In the genomic region with DNA sequence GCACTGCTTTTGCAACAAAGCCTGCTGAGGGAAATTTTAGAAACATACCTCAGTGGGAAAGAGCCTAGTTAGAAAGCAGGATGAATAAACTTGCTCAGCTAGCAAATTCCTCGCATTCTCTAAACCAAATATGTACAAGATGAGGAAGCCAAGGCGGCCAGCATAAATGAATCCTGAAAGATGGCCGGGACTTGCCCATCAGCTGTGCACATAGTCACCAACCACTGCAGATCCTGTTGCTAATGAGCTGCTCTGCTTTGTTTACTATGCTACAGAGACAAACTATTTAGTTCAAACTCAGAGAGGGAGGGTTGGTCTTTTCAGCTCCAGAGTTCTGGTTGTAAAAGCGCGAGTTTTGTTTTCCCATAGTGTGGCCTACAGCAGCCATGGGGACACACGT, we compare ENCODE assay signal across 13 cellular contexts. TPM values are rescaled to one million over a fixed set of nuclear protein-coding genes. Genes with fewer than 3 reads are reported as not detected.
DNase-seq lines count a peak whose midpoint lies in the region; ATAC-seq, FAIRE-seq and TF ChIP-seq lines count a peak whose summit lies in the region.
"Had no signal": no experiment of that assay in that cellular context is flagged by ENCODE, and none has a peak within 500 bp of the region (broad histone marks: within the 10 kb centered on the region; RNA-seq: fewer than 3 reads in every experiment).

No MANE protein-coding gene starts in this region.

- peaks cover 6% of the 10 kb centered on the region for H3K9me3 Mint-ChIP-seq in astrocyte (ENCODE audit: unreplicated experiment)
- H3K9me3 Mint-ChIP-seq in type B pancreatic cell: no peaks in the 10 kb centered on the region
- H3K9me3 Mint-ChIP-seq in Calu3 (ENCODE audit: low read depth, unreplicated experiment): no peaks in the 10 kb centered on the region
- H3K9me3 Mint-ChIP-seq: activated CD4-positive, alpha-beta T cell treated with anti-CD3 and anti-CD28 coated beads, Interleukin-2, amount 10 ng/mL, durations not matched to agents 7 days and 5 days had no signal

- no peak overlapping the region for H3K4me3 ChIP-seq in astrocyte (ENCODE audit: insufficient read depth, low read depth, low read length)

- intact Hi-C loops in Calu3 (cut with micrococcal nuclease; ENCODE audit: unreplicated experiment): loop anchor here (5.0 kb wide), 2 partner anchors 71 to 646 kb away; no protein-coding TSS in a partner anchor

- FAIRE-seq in astrocyte (lab: Jason Lieb, UNC): peak; percentile 95

- no peaks in the 10 kb centered on the region for H4K20me1 ChIP-seq in astrocyte (ENCODE audit: insufficient read depth, low read length)

- H3K27me3 ChIP-seq in astrocyte (ENCODE audit: insufficient read depth, low read length): no peaks in the 10 kb centered on the region

- peak overlapping the region; percentile 69 for H3K9ac ChIP-seq in astrocyte (ENCODE audit: low read length)

- no peaks in the 10 kb centered on the region for H3K36me3 ChIP-seq in astrocyte (ENCODE audit: insufficient read depth, low read length)

- CTCF ChIA-PET in Calu3 (lab: Charles Lee): no interaction called here

- H3K27ac ChIP-seq in astrocyte (ENCODE audit: low read depth, low read length): peak overlapping the region; percentile 84
- H3K27ac ChIP-seq: 22Rv1, RWPE1 had no signal

- peak overlapping the region; percentile 51 for H3K4me2 ChIP-seq in astrocyte (ENCODE audit: low read length)

- H3K4me1 Mint-ChIP-seq in astrocyte (ENCODE audit: low read depth, unreplicated experiment) (peaks cover 36% of the 10 kb centered on the region), type B pancreatic cell (ENCODE audit: unreplicated experiment) (peaks cover 15% of the 10 kb centered on the region), Calu3 (ENCODE audit: low read depth, unreplicated experiment) (no peaks in the 10 kb centered on the region)
- H3K4me1 Mint-ChIP-seq: activated CD4-positive, alpha-beta T cell treated with anti-CD3 and anti-CD28 coated beads, Interleukin-2, amount 10 ng/mL, durations not matched to agents 7 days and 5 days had no signal

- ATAC-seq in HG02970 (IDR thresholded peaks at IDR 0.05; ENCODE audit: low FRiP score, unreplicated experiment): no peak

- H3K79me2 ChIP-seq in astrocyte (ENCODE audit: insufficient read depth, low read length): no peaks in the 10 kb centered on the region

- H3K4me3 Mint-ChIP-seq in astrocyte (ENCODE audit: unreplicated experiment) (no peak overlapping the region), type B pancreatic cell (peak overlapping the region; percentile 16), Calu3 (ENCODE audit: low read depth, unreplicated experiment) (no peak overlapping the region)
- H3K4me3 Mint-ChIP-seq: activated CD4-positive, alpha-beta T cell treated with anti-CD3 and anti-CD28 coated beads, Interleukin-2, amount 10 ng/mL, durations not matched to agents 7 days and 5 days had no signal

- DNase-seq in NCI-H748 (lab: John Stamatoyannopoulos, UW; ENCODE audit: unreplicated experiment): peak; percentile 6
- no peak for DNase-seq in NCI-H748 treated with DMSO at 0.1 percent for 48 hours (lab: John Stamatoyannopoulos, UW)
- peak; percentile 94 for DNase-seq in astrocyte (ENCODE audit: low read depth)
- DNase-seq in islet precursor cell: peak; percentile 82
- no peak for DNase-seq in type B pancreatic cell (ENCODE audit: extremely low spot score, unreplicated experiment)
- no peak for DNase-seq in NCI-H2171 treated with DMSO at 0.1 percent for 48 hours (lab: John Stamatoyannopoulos, UW)
- DNase-seq in Calu3: no peak
- DNase-seq: activated CD4-positive, alpha-beta T cell treated with anti-CD3 and anti-CD28 coated beads, Interleukin-2, amount 10 ng/mL, durations not matched to agents 7 days and 5 days; amygdala; hypothalamus had no signal

- H3K27ac Mint-ChIP-seq in astrocyte (ENCODE audit: unreplicated experiment) (peak overlapping the region; percentile 99), type B pancreatic cell (peak overlapping the region; percentile 90), Calu3 (ENCODE audit: unreplicated experiment) (no peak overlapping the region)
- H3K27ac Mint-ChIP-seq: activated CD4-positive, alpha-beta T cell treated with anti-CD3 and anti-CD28 coated beads, Interleukin-2, amount 10 ng/mL, durations not matched to agents 7 days and 5 days had no signal

- BruUV-seq in Calu3 (replicated peaks; lab: Mats Ljungman, UMichigan): no TSS peak

- no peaks in the 10 kb centered on the region for H3K27me3 Mint-ChIP-seq in astrocyte (ENCODE audit: low read depth, unreplicated experiment)
- no peaks in the 10 kb centered on the region for H3K27me3 Mint-ChIP-seq in type B pancreatic cell
- no peaks in the 10 kb centered on the region for H3K27me3 Mint-ChIP-seq in Calu3 (ENCODE audit: unreplicated experiment)

- TF ChIP-seq CTCF in astrocyte (IDR thresholded peaks at IDR 0.05; ENCODE audit: insufficient read depth, low read depth, low read length) (no peak), type B pancreatic cell (conservative IDR thresholded peaks at IDR 0.05) (no peak), Calu3 (IDR thresholded peaks at IDR 0.05; ENCODE audit: unreplicated experiment) (no peak)

- peaks cover 38% of the 10 kb centered on the region for H3K4me1 ChIP-seq in astrocyte (ENCODE audit: insufficient read depth, low read length)

- no peaks in the 10 kb centered on the region for H3K9me3 ChIP-seq in astrocyte (ENCODE audit: insufficient read depth, low read depth, low read length)

- peaks cover 5% of the 10 kb centered on the region for H3K36me3 Mint-ChIP-seq in astrocyte (ENCODE audit: low read depth, unreplicated experiment)
- H3K36me3 Mint-ChIP-seq in type B pancreatic cell: no peaks in the 10 kb centered on the region
- no peaks in the 10 kb centered on the region for H3K36me3 Mint-ChIP-seq in Calu3 (ENCODE audit: insufficient read depth, unreplicated experiment)

- peak overlapping the region; percentile 48 for H2AFZ ChIP-seq in astrocyte (ENCODE audit: low read depth, low read length)

RNA-seq across cellular contexts. Expression of a gene that starts 49.0 kb away (rescaled TPM):
- total RNA-seq in astrocyte (1.5 and 2.5 TPM in 2 replicates), type B pancreatic cell (ENCODE audit: low replicate concordance) (2.1 and 4.0 TPM in 2 replicates), Calu3 (2022) (1.9 and 2.2 TPM in 2 replicates)

Comparison
In these comparisons a context has a peak if more than half of its experiments do, and no peak if none do; other contexts are left out.
1. DNase-seq: peak in NCI-H748 (single experiment), astrocyte (single experiment) and islet precursor cell (single experiment); none in NCI-H748 treated with DMSO at 0.1 percent for 48 hours (single experiment), type B pancreatic cell (single experiment), NCI-H2171 treated with DMSO at 0.1 percent for 48 hours (single experiment) and Calu3 (single experiment).